ENCODE assay signal across 1 cellular context in genomic region chr18:79366177-79367094, GRCh38.
TF ChIP-seq lines count a peak whose summit lies in the region.

No MANE protein-coding gene starts in this region.

TF ChIP-seq in GM23338, 12 proteins besides CTCF, POLR2A, EP300 and RAD21 (continued from another document):
- TF ChIP-seq, protein P1, sequence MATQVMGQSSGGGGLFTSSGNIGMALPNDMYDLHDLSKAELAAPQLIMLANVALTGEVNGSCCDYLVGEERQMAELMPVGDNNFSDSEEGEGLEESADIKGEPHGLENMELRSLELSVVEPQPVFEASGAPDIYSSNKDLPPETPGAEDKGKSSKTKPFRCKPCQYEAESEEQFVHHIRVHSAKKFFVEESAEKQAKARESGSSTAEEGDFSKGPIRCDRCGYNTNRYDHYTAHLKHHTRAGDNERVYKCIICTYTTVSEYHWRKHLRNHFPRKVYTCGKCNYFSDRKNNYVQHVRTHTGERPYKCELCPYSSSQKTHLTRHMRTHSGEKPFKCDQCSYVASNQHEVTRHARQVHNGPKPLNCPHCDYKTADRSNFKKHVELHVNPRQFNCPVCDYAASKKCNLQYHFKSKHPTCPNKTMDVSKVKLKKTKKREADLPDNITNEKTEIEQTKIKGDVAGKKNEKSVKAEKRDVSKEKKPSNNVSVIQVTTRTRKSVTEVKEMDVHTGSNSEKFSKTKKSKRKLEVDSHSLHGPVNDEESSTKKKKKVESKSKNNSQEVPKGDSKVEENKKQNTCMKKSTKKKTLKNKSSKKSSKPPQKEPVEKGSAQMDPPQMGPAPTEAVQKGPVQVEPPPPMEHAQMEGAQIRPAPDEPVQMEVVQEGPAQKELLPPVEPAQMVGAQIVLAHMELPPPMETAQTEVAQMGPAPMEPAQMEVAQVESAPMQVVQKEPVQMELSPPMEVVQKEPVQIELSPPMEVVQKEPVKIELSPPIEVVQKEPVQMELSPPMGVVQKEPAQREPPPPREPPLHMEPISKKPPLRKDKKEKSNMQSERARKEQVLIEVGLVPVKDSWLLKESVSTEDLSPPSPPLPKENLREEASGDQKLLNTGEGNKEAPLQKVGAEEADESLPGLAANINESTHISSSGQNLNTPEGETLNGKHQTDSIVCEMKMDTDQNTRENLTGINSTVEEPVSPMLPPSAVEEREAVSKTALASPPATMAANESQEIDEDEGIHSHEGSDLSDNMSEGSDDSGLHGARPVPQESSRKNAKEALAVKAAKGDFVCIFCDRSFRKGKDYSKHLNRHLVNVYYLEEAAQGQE (IDR thresholded peaks at IDR 0.05; ENCODE audit: unreplicated experiment), result no peak
- no peak for TF ChIP-seq EZH2phosphoT487 (IDR thresholded peaks at IDR 0.05; ENCODE audit: unreplicated experiment)
- TF ChIP-seq ZNF331 (CRISPR knock-in tag; IDR thresholded peaks at IDR 0.05; ENCODE audit: low read depth), result no peak
